In genomic region chr4:143700060-143700419, GRCh38 we compare ENCODE assay signal across 11 cellular contexts. TPM values are rescaled to one million over a fixed set of nuclear protein-coding genes. Genes with fewer than 3 reads are reported as not detected.
A peak's percentile ranks its signal among the peaks of the same experiment; 100 is the strongest.
DNase-seq lines count a peak whose midpoint lies in the region; FAIRE-seq and TF ChIP-seq lines count a peak whose summit lies in the region.
"Had no signal": no experiment of that assay in that cellular context is flagged by ENCODE, and none has a peak within 500 bp of the region (broad histone marks: within the 10 kb centered on the region; RNA-seq: fewer than 3 reads in every experiment).

No MANE protein-coding gene starts in this region.

- H3K4me1 ChIP-seq in CD8-positive, alpha-beta memory T cell (ENCODE audit: insufficient read depth, low read length), result no peaks in the 10 kb centered on the region
- peaks cover 9% of the 10 kb centered on the region for H3K4me1 ChIP-seq in HUES6 (ENCODE audit: control insufficient read depth, insufficient read depth, low read length)
- H3K4me1 ChIP-seq in ectodermal cell (ENCODE audit: control insufficient read depth, insufficient read depth, low read length), result peaks cover 6% of the 10 kb centered on the region

- no peaks in the 10 kb centered on the region for H3K9me3 ChIP-seq in CD8-positive, alpha-beta memory T cell (ENCODE audit: low read length)
- H3K9me3 ChIP-seq in HUES6 (ENCODE audit: control insufficient read depth, insufficient read depth, low read depth, low read length), result no peaks in the 10 kb centered on the region
- no peaks in the 10 kb centered on the region for H3K9me3 ChIP-seq in ectodermal cell (ENCODE audit: control insufficient read depth, low read length)
- H3K9me3 ChIP-seq in neural cell (ENCODE audit: low read length), result peaks cover 4% of the 10 kb centered on the region

- no peak overlapping the region for H3K27ac ChIP-seq in CD8-positive, alpha-beta memory T cell (ENCODE audit: low read depth, low read length)
- H3K27ac ChIP-seq in HUES6 (ENCODE audit: low read depth, low read length) (no peak overlapping the region), ectodermal cell (ENCODE audit: insufficient read depth, low read depth, low read length, poor library complexity, severe bottlenecking) (no peak overlapping the region), neural cell (ENCODE audit: low read length) (no peak overlapping the region)

- no peak for FAIRE-seq in GM12892 (lab: Jason Lieb, UNC)

- TF ChIP-seq RAD21 in neural cell (conservative IDR thresholded peaks at IDR 0.05), result no peak

- H4K20me1 ChIP-seq in neural cell (ENCODE audit: insufficient read depth), result no peaks in the 10 kb centered on the region

- H3F3A ChIP-seq in neural cell (ENCODE audit: insufficient read depth, low read length, poor library complexity, severe bottlenecking), result no peaks in the 10 kb centered on the region

- peaks cover 3% of the 10 kb centered on the region for H3K27me3 ChIP-seq in CD8-positive, alpha-beta memory T cell (ENCODE audit: insufficient read depth, low read length, poor library complexity, severe bottlenecking)
- H3K27me3 ChIP-seq in HUES6 (ENCODE audit: control insufficient read depth, insufficient read depth, low read length), result peaks cover 87% of the 10 kb centered on the region
- H3K27me3 ChIP-seq in ectodermal cell (ENCODE audit: control insufficient read depth, insufficient read depth, low read length, poor library complexity, severe bottlenecking), result peaks cover 60% of the 10 kb centered on the region
- H3K27me3 ChIP-seq in neural cell (ENCODE audit: insufficient read depth, low read depth, low read length), result peaks cover 58% of the 10 kb centered on the region

- H3K9me2 ChIP-seq in neural cell (ENCODE audit: insufficient read depth, low read length), result no peaks in the 10 kb centered on the region

- 7% methylated on average over 32 of the region's 32 CpGs for WGBS in ectodermal cell, 2 experiments

- no peak for TF ChIP-seq EP300 in neural cell (conservative IDR thresholded peaks at IDR 0.05; ENCODE audit: poor library complexity, severe bottlenecking)

- H2AFZ ChIP-seq in neural cell (ENCODE audit: low read depth, low read length), result peak overlapping the region; percentile 60

- CTCF ChIA-PET in CD8-positive, alpha-beta memory T cell (lab: Charles Lee), result no interaction called here

- H3K36me3 ChIP-seq in CD8-positive, alpha-beta memory T cell (ENCODE audit: insufficient read depth, low read length), result no peaks in the 10 kb centered on the region
- H3K36me3 ChIP-seq in HUES6 (ENCODE audit: control insufficient read depth, insufficient read depth, low read length), result no peaks in the 10 kb centered on the region
- no peaks in the 10 kb centered on the region for H3K36me3 ChIP-seq in ectodermal cell (ENCODE audit: control insufficient read depth, insufficient read depth, low read length)
- H3K36me3 ChIP-seq in neural cell (ENCODE audit: insufficient read depth, low read length), result no peaks in the 10 kb centered on the region

- POLR2A ChIA-PET in CD8-positive, alpha-beta memory T cell (lab: Charles Lee), result no interaction called here

- TF ChIP-seq POLR2A in GM12892 (IDR thresholded peaks at IDR 0.05; ENCODE audit: low read depth, low read length), result no peak

- peak overlapping the region in 4 of 7 donors; percentile 37 to 75 (median 43) for H3K4me3 Mint-ChIP-seq in CD8-positive, alpha-beta memory T cell
- H3K4me3 Mint-ChIP-seq: activated naive CD4-positive, alpha-beta T cell treated with anti-CD3 and anti-CD28 coated beads, Interleukin-2, amount 50 U/mL, for 24 hours had no signal

- H3K79me2 ChIP-seq in neural cell (replicated peaks; ENCODE audit: insufficient read depth, low read length), result no peaks in the 10 kb centered on the region

- no peak overlapping the region for H3K27ac Mint-ChIP-seq in CD8-positive, alpha-beta memory T cell
- H3K27ac Mint-ChIP-seq: activated naive CD4-positive, alpha-beta T cell treated with anti-CD3 and anti-CD28 coated beads, Interleukin-2, amount 50 U/mL, for 24 hours had no signal

- H3K36me3 Mint-ChIP-seq in CD8-positive, alpha-beta memory T cell, result peaks cover 0 to 5% (median 3%) of the 10 kb centered on the region in 3 donors
- H3K36me3 Mint-ChIP-seq: activated naive CD4-positive, alpha-beta T cell treated with anti-CD3 and anti-CD28 coated beads, Interleukin-2, amount 50 U/mL, for 24 hours had no signal

- DNase-seq in CD8-positive, alpha-beta memory T cell, result no peak
- DNase-seq in NCI-H187 (lab: John Stamatoyannopoulos, UW) (no peak), GDM1 (lab: John Stamatoyannopoulos, UW) (no peak), GM12892 (ENCODE audit: insufficient read length) (no peak), NCI-H1436 treated with DMSO at 0.1 percent for 48 hours (lab: John Stamatoyannopoulos, UW) (no peak)
- DNase-seq: MV-4-11 had no signal

- no peak overlapping the region for H3K4me3 ChIP-seq in CD8-positive, alpha-beta memory T cell (ENCODE audit: low read length)
- H3K4me3 ChIP-seq in HUES6 (ENCODE audit: low read depth, low read length), result peak overlapping the region; percentile 61
- peak overlapping the region; percentile 35 for H3K4me3 ChIP-seq in ectodermal cell (ENCODE audit: insufficient read depth, low read depth, low read length)
- H3K4me3 ChIP-seq in neural cell (ENCODE audit: low read length), result peak overlapping the region; percentile 78

- TF ChIP-seq CTCF in neural cell (IDR thresholded peaks at IDR 0.05; ENCODE audit: poor library complexity, severe bottlenecking), result no peak

- peaks cover 6 to 22% (median 17%) of the 10 kb centered on the region in 3 donors for H3K4me1 Mint-ChIP-seq in CD8-positive, alpha-beta memory T cell

- peak overlapping the region; percentile 32 for H3K4me2 ChIP-seq in neural cell (ENCODE audit: low read length)

- H3K27me3 Mint-ChIP-seq in CD8-positive, alpha-beta memory T cell, result peaks cover 26 to 57% of the 10 kb centered on the region in 2 donors

- peaks cover 0 to 29% (median 8%) of the 10 kb centered on the region in 5 donors for H3K9me3 Mint-ChIP-seq in CD8-positive, alpha-beta memory T cell
- H3K9me3 Mint-ChIP-seq: activated naive CD4-positive, alpha-beta T cell treated with anti-CD3 and anti-CD28 coated beads, Interleukin-2, amount 50 U/mL, for 24 hours had no signal

- H3K9ac ChIP-seq in HUES6 (ENCODE audit: low read length) (no peak overlapping the region), neural cell (ENCODE audit: low read length) (peak overlapping the region; percentile 49)

TF ChIP-seq in neural cell, 6 proteins besides CTCF, POLR2A, EP300 and RAD21:
- TF ChIP-seq SMC3 (conservative IDR thresholded peaks at IDR 0.05; ENCODE audit: poor library complexity) (no peak), REST (IDR thresholded peaks at IDR 0.05; ENCODE audit: borderline replicate concordance) (no peak), TAF1 (IDR thresholded peaks at IDR 0.05; ENCODE audit: low read depth) (no peak), POLR2AphosphoS5 (IDR thresholded peaks at IDR 0.05) (no peak), MXI1 (conservative IDR thresholded peaks at IDR 0.05; ENCODE audit: poor library complexity, severe bottlenecking) (no peak), EZH2 (IDR thresholded peaks at IDR 0.05; ENCODE audit: borderline replicate concordance, insufficient read depth, low read length, poor library complexity, severe bottlenecking) (no peak)
TF ChIP-seq in neural cell: peak in this region for 0.

RNA-seq across cellular contexts. Expression of gene FREM3, which starts 0.4 kb away (rescaled TPM):
- total RNA-seq in CD8-positive, alpha-beta memory T cell, result not detected
- polyA plus RNA-seq in CD8-positive, alpha-beta memory T cell, result 0.08 TPM
- polyA plus RNA-seq in ectodermal cell (2013, experiment 1 of 4), result not detected
- not detected for polyA plus RNA-seq in ectodermal cell (2013, experiment 2 of 4)
- polyA plus RNA-seq in ectodermal cell (2013, experiment 3 of 4), result not detected
- not detected for polyA plus RNA-seq in ectodermal cell (2013, experiment 4 of 4)
- polyA plus RNA-seq in neural cell, result 0.35 and 0.36 TPM in 2 replicates
- 1.2 TPM in 2 replicates for polyA minus RNA-seq in neural cell
- not detected for polyA plus RNA-seq in GM12892 (2012; ENCODE audit: missing spikeins)
- total RNA-seq: osteoblast had no signal
